Comparison of ENCODE assay signal across 25 cellular contexts in genomic region chr17:78275355-78275754, GRCh38. TPM values are rescaled to one million over a fixed set of nuclear protein-coding genes. Genes with fewer than 3 reads are reported as not detected.
DNase-seq lines count a peak whose midpoint lies in the region; ATAC-seq and TF ChIP-seq lines count a peak whose summit lies in the region.
"Had no signal": no experiment of that assay in that cellular context is flagged by ENCODE, and none has a peak within 500 bp of the region (broad histone marks: within the 10 kb centered on the region; RNA-seq: fewer than 3 reads in every experiment).

No MANE protein-coding gene starts in this region.

- peak overlapping the region; percentile 65 for H3K27ac Mint-ChIP-seq in activated naive CD4-positive, alpha-beta T cell treated with anti-CD3 and anti-CD28 coated beads, Interleukin-2, amount 50 U/mL, for 24 hours
- peak overlapping the region; percentile 34 for H3K27ac Mint-ChIP-seq in CD8-positive, alpha-beta T cell
- H3K27ac Mint-ChIP-seq: CD8-positive, alpha-beta memory T cell; H9 had no signal

- no peak overlapping the region for H2AK5ac ChIP-seq in neuronal stem cell (ENCODE audit: low read depth, low read length)

- no TSS peak for BruUV-seq in OCI-LY7 (replicated peaks; lab: Mats Ljungman, UMichigan)

- no peak overlapping the region for H2BK12ac ChIP-seq in neuronal stem cell (ENCODE audit: low read length)

- WGBS in neuronal stem cell (ENCODE audit: extremely low coverage in 2 of 2, insufficient read length in 2 of 2, insufficient replicate concordance in 1 of 2), 2 donors, result no CpG with 5 or more reads among the region's 5 CpGs

- H3K4me1 ChIP-seq in CD8-positive, alpha-beta T cell (ENCODE audit: insufficient read depth, low read length), result peaks cover 35% of the 10 kb centered on the region
- H3K4me1 ChIP-seq in OCI-LY7 (ENCODE audit: insufficient read depth, low read length, poor library complexity, severe bottlenecking), result peaks cover 64% of the 10 kb centered on the region
- H3K4me1 ChIP-seq in neuronal stem cell (ENCODE audit: control insufficient read depth in 2 of 2, insufficient read depth in 1 of 2, low read depth in 1 of 2, low read length in 2 of 2), result peaks cover 16 to 51% of the 10 kb centered on the region in 2 donors

- intact Hi-C loops in CD8-positive, alpha-beta T cell (cut with DNase I, micrococcal nuclease), result no loop called here
- intact Hi-C loops in OCI-LY7 (cut with micrococcal nuclease; ENCODE audit: unreplicated experiment), result no loop called here

- no peaks in the 10 kb centered on the region for H3K36me3 ChIP-seq in CD8-positive, alpha-beta T cell (ENCODE audit: insufficient read depth, low read length)
- H3K36me3 ChIP-seq in OCI-LY7 (ENCODE audit: insufficient read depth, low read length) (no peaks in the 10 kb centered on the region), neuronal stem cell (replicated peaks in 1 of 2; ENCODE audit: control insufficient read depth in 2 of 2, insufficient read depth in 2 of 2, low read length in 2 of 2) (no peaks in the 10 kb centered on the region)
- H3K36me3 ChIP-seq: BE2C had no signal

- no peaks in the 10 kb centered on the region for H3K27me3 Mint-ChIP-seq in activated naive CD4-positive, alpha-beta T cell treated with anti-CD3 and anti-CD28 coated beads, Interleukin-2, amount 50 U/mL, for 24 hours
- no peaks in the 10 kb centered on the region for H3K27me3 Mint-ChIP-seq in CD8-positive, alpha-beta T cell (ENCODE audit: low read depth)

- H3K9me3 ChIP-seq in CD8-positive, alpha-beta T cell (ENCODE audit: low read length), result no peaks in the 10 kb centered on the region
- H3K9me3 ChIP-seq in OCI-LY7 (ENCODE audit: low read length), result no peaks in the 10 kb centered on the region
- peaks cover 0 to 3% of the 10 kb centered on the region in 2 donors for H3K9me3 ChIP-seq in neuronal stem cell (replicated peaks in 1 of 2; ENCODE audit: control insufficient read depth in 2 of 2, insufficient read depth in 1 of 2, low read depth in 1 of 2, low read length in 2 of 2)
- H3K9me3 ChIP-seq: A549, BE2C had no signal

- no peak overlapping the region for H3K4me3 Mint-ChIP-seq in activated naive CD4-positive, alpha-beta T cell treated with anti-CD3 and anti-CD28 coated beads, Interleukin-2, amount 50 U/mL, for 24 hours
- no peak overlapping the region for H3K4me3 Mint-ChIP-seq in CD8-positive, alpha-beta T cell
- H3K4me3 Mint-ChIP-seq: CD8-positive, alpha-beta memory T cell; H9 had no signal

- no peak overlapping the region for H2BK120ac ChIP-seq in neuronal stem cell (ENCODE audit: low read depth, low read length)

- H3K4ac ChIP-seq in neuronal stem cell (ENCODE audit: low read length), result no peak overlapping the region

- no peak overlapping the region for H2BK5ac ChIP-seq in neuronal stem cell (ENCODE audit: low read length)

- peaks cover 53% of the 10 kb centered on the region for H3K4me1 Mint-ChIP-seq in activated naive CD4-positive, alpha-beta T cell treated with anti-CD3 and anti-CD28 coated beads, Interleukin-2, amount 50 U/mL, for 24 hours
- H3K4me1 Mint-ChIP-seq in CD8-positive, alpha-beta T cell (ENCODE audit: low read depth), result peaks cover 33% of the 10 kb centered on the region

- peak overlapping the region; percentile 65 for H3K4me2 ChIP-seq in OCI-LY7 (ENCODE audit: low read length)
- peak overlapping the region; percentile 11 for H3K4me2 ChIP-seq in neuronal stem cell (ENCODE audit: insufficient read depth, low read length, poor library complexity, severe bottlenecking)
- H3K4me2 ChIP-seq: A549 had no signal

- no peak overlapping the region for H2BK15ac ChIP-seq in neuronal stem cell (ENCODE audit: low read length)

- H3K18ac ChIP-seq in neuronal stem cell (ENCODE audit: low read length), result no peak overlapping the region

- POLR2A ChIA-PET in CD8-positive, alpha-beta T cell (lab: Charles Lee), result no interaction called here
- POLR2A ChIA-PET in OCI-LY7 (lab: Charles Lee), result no interaction called here

- H3K9me3 Mint-ChIP-seq in activated naive CD4-positive, alpha-beta T cell treated with anti-CD3 and anti-CD28 coated beads, Interleukin-2, amount 50 U/mL, for 24 hours, result no peaks in the 10 kb centered on the region
- no peaks in the 10 kb centered on the region for H3K9me3 Mint-ChIP-seq in CD8-positive, alpha-beta T cell
- H3K9me3 Mint-ChIP-seq: CD8-positive, alpha-beta memory T cell had no signal

- no peak overlapping the region for H4K91ac ChIP-seq in neuronal stem cell (ENCODE audit: low read depth, low read length, poor library complexity)

- H4K8ac ChIP-seq in neuronal stem cell (ENCODE audit: low read depth, low read length), result no peak overlapping the region

- H3K23ac ChIP-seq in neuronal stem cell (ENCODE audit: low read depth, low read length, poor library complexity), result no peak overlapping the region

- H3K27me3 ChIP-seq in CD8-positive, alpha-beta T cell (ENCODE audit: insufficient read depth, low read length), result peaks cover 3% of the 10 kb centered on the region
- no peaks in the 10 kb centered on the region for H3K27me3 ChIP-seq in neuronal stem cell (ENCODE audit: control insufficient read depth in 3 of 3, insufficient read depth in 3 of 3, low read depth in 1 of 3, low read length in 3 of 3)
- H3K27me3 ChIP-seq: BE2C had no signal

- H2AFZ ChIP-seq in OCI-LY7 (ENCODE audit: low read length), result no peak overlapping the region; the same call in 1 of the 2 replicates
- no peak overlapping the region for H2AFZ ChIP-seq in neuronal stem cell (ENCODE audit: low read length)
- H2AFZ ChIP-seq: GM23248 had no signal

- H3K79me2 ChIP-seq in OCI-LY7 (ENCODE audit: insufficient read depth, low read depth, low read length), result no peaks in the 10 kb centered on the region

- H3K27ac ChIP-seq in CD8-positive, alpha-beta T cell (ENCODE audit: low read depth, low read length), result no peak overlapping the region
- H3K27ac ChIP-seq in OCI-LY7 (ENCODE audit: low read depth, low read length, poor library complexity, severe bottlenecking) (peak overlapping the region; percentile 75), neuronal stem cell (replicated peaks; ENCODE audit: low read length) (no peak overlapping the region)
- H3K27ac ChIP-seq: A549, GM23248 had no signal

- no peak overlapping the region for H3K9ac ChIP-seq in neuronal stem cell (ENCODE audit: low read depth, low read length, poor library complexity)
- H3K9ac ChIP-seq: GM23248 had no signal

- H4K20me1 ChIP-seq in OCI-LY7 (ENCODE audit: insufficient read depth, low read length), result no peaks in the 10 kb centered on the region

- H3K4me3 ChIP-seq in CD8-positive, alpha-beta T cell (ENCODE audit: low read depth, low read length), result no peak overlapping the region
- H3K4me3 ChIP-seq in OCI-LY7 (ENCODE audit: low read depth, low read length, poor library complexity, severe bottlenecking) (no peak overlapping the region), neuronal stem cell (ENCODE audit: low read length in 2 of 2) (no peak overlapping the region)
- H3K4me3 ChIP-seq: A549, GM23248 had no signal

- CTCF ChIA-PET in CD8-positive, alpha-beta T cell (lab: Charles Lee), result interaction anchor here (1.4 kb wide), 1 partner anchor 24 kb away, joined by 3 read pairs; no protein-coding TSS in a partner anchor
- CTCF ChIA-PET in OCI-LY7 (lab: Charles Lee; ENCODE audit: unreplicated experiment), result no interaction called here

- H3K9me2 ChIP-seq in OCI-LY7 (ENCODE audit: insufficient read depth, low read length), result no peaks in the 10 kb centered on the region

- no peaks in the 10 kb centered on the region for H3K79me1 ChIP-seq in neuronal stem cell (ENCODE audit: low read depth, low read length)

- TF ChIP-seq CTCF in CD8-positive, alpha-beta T cell (IDR thresholded peaks at IDR 0.05), result no peak
- TF ChIP-seq CTCF in OCI-LY7 (conservative IDR thresholded peaks at IDR 0.05; ENCODE audit: low read length), result no peak

- ATAC-seq in CD8-positive, alpha-beta T cell, result no peak
- ATAC-seq: A549, Panc1 had no signal

- DNase-seq in activated naive CD4-positive, alpha-beta T cell treated with Interleukin-2 at 50 U/mL for 16 hours, result no peak
- DNase-seq in CD8-positive, alpha-beta T cell, result no peak
- DNase-seq in OCI-LY7 (ENCODE audit: low spot score) (no peak), neuronal stem cell (ENCODE audit: low spot score) (no peak), NCI-H82 (lab: John Stamatoyannopoulos, UW) (no peak), NCI-H2227 (lab: John Stamatoyannopoulos, UW; ENCODE audit: unreplicated experiment) (no peak)
- DNase-seq in stimulated activated CD4-positive, alpha-beta T cell treated with anti-CD3 and anti-CD28 coated beads, Interleukin-15, amount 100 ng/mL, for 24 hours, result no peak
- DNase-seq: BE2C; Calu3; CD8-positive, alpha-beta memory T cell; DMS153; GM23248; H9; KBM-7; MV-4-11; NCI-H1105 treated with DMSO at 0.1 percent for 48 hours; NCI-H2081; NCI-H2171 treated with DMSO at 0.1 percent for 48 hours; NCI-H446 treated with DMSO at 0.1 percent for 48 hours; NCI-H526 treated with DMSO at 0.1 percent for 48 hours; SIG-M5 had no signal

- no peaks in the 10 kb centered on the region for H3K36me3 Mint-ChIP-seq in activated naive CD4-positive, alpha-beta T cell treated with anti-CD3 and anti-CD28 coated beads, Interleukin-2, amount 50 U/mL, for 24 hours
- no peaks in the 10 kb centered on the region for H3K36me3 Mint-ChIP-seq in CD8-positive, alpha-beta T cell
- H3K36me3 Mint-ChIP-seq: CD8-positive, alpha-beta memory T cell had no signal

- H3K14ac ChIP-seq in neuronal stem cell (ENCODE audit: low read length), result no peak overlapping the region

RNA-seq across cellular contexts. Expression of gene TMEM235, which starts 43.9 kb away (rescaled TPM):
- not detected for total RNA-seq in CD8-positive, alpha-beta T cell
- total RNA-seq in OCI-LY7 (2014; rRNA removed; shearing (Covaris generic)), result 0.32 TPM in 1 of 2 replicates, not detected in the other
- total RNA-seq in OCI-LY7 (2022), result not detected in 2 replicates
- not detected for polyA plus RNA-seq in neuronal stem cell (2013, experiment 1 of 2)
- polyA plus RNA-seq in neuronal stem cell (2013, experiment 2 of 2), result not detected
- total RNA-seq: Calu3; CD8-positive, alpha-beta memory T cell; Daoy; GM23248 had no signal
- polyA plus RNA-seq: A549; CD8-positive, alpha-beta memory T cell; GM23248 had no signal
